In the genomic region with DNA sequence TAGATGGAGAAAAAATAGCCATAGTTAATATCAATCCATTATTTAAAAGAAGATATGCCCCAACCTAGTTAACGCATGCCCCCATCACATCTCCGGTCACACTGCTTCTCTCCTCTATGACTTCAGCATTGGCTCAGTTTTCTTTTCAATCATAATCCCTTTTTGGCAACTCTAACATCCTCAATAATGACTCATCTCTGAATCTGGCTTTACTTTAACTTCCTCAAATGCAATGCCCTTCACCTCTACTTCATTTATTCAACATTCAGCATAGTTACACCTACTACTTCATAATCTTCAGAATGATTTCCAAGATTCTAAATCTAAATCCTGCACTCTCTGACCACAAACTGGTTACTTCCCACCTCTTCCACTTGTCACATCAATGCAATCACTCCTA, we compare ENCODE assay signal across 1 cellular context.
TF ChIP-seq lines count a peak whose summit lies in the region.

No MANE protein-coding gene starts in this region.

TF ChIP-seq in GM12878, 131 proteins besides CTCF, POLR2A, EP300 and RAD21 (continued from another document and continues in another):
- TF ChIP-seq, protein P1, sequence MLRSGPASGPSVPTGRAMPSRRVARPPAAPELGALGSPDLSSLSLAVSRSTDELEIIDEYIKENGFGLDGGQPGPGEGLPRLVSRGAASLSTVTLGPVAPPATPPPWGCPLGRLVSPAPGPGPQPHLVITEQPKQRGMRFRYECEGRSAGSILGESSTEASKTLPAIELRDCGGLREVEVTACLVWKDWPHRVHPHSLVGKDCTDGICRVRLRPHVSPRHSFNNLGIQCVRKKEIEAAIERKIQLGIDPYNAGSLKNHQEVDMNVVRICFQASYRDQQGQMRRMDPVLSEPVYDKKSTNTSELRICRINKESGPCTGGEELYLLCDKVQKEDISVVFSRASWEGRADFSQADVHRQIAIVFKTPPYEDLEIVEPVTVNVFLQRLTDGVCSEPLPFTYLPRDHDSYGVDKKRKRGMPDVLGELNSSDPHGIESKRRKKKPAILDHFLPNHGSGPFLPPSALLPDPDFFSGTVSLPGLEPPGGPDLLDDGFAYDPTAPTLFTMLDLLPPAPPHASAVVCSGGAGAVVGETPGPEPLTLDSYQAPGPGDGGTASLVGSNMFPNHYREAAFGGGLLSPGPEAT (IDR thresholded peaks at IDR 0.05; ENCODE audit: low read depth), result peak; percentile 27; the same call in 1 of the 2 replicates
- no peak for TF ChIP-seq CEBPZ (IDR thresholded peaks at IDR 0.05; ENCODE audit: low read depth, low read length)
- TF ChIP-seq JUND (IDR thresholded peaks at IDR 0.05; ENCODE audit: low read depth, low read length), result peak; percentile 33; the same call in 1 of the 2 replicates
- TF ChIP-seq CBFB (IDR thresholded peaks at IDR 0.05; ENCODE audit: low read depth), result no peak
- TF ChIP-seq CHD2 (IDR thresholded peaks at IDR 0.05; ENCODE audit: borderline replicate concordance, low read depth, low read length), result no peak
- no peak for TF ChIP-seq MXI1 (IDR thresholded peaks at IDR 0.05; ENCODE audit: low read depth, low read length)
- TF ChIP-seq BHLHE40 (IDR thresholded peaks at IDR 0.05; ENCODE audit: borderline replicate concordance in 1 of 2, low read depth in 2 of 2, low read length in 1 of 2), result no peak
- TF ChIP-seq, protein P2, sequence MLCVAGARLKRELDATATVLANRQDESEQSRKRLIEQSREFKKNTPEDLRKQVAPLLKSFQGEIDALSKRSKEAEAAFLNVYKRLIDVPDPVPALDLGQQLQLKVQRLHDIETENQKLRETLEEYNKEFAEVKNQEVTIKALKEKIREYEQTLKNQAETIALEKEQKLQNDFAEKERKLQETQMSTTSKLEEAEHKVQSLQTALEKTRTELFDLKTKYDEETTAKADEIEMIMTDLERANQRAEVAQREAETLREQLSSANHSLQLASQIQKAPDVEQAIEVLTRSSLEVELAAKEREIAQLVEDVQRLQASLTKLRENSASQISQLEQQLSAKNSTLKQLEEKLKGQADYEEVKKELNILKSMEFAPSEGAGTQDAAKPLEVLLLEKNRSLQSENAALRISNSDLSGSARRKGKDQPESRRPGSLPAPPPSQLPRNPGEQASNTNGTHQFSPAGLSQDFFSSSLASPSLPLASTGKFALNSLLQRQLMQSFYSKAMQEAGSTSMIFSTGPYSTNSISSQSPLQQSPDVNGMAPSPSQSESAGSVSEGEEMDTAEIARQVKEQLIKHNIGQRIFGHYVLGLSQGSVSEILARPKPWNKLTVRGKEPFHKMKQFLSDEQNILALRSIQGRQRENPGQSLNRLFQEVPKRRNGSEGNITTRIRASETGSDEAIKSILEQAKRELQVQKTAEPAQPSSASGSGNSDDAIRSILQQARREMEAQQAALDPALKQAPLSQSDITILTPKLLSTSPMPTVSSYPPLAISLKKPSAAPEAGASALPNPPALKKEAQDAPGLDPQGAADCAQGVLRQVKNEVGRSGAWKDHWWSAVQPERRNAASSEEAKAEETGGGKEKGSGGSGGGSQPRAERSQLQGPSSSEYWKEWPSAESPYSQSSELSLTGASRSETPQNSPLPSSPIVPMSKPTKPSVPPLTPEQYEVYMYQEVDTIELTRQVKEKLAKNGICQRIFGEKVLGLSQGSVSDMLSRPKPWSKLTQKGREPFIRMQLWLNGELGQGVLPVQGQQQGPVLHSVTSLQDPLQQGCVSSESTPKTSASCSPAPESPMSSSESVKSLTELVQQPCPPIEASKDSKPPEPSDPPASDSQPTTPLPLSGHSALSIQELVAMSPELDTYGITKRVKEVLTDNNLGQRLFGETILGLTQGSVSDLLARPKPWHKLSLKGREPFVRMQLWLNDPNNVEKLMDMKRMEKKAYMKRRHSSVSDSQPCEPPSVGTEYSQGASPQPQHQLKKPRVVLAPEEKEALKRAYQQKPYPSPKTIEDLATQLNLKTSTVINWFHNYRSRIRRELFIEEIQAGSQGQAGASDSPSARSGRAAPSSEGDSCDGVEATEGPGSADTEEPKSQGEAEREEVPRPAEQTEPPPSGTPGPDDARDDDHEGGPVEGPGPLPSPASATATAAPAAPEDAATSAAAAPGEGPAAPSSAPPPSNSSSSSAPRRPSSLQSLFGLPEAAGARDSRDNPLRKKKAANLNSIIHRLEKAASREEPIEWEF (IDR thresholded peaks at IDR 0.05; ENCODE audit: insufficient replicate concordance, low read depth, low read length), result no peak
- TF ChIP-seq SP1 (IDR thresholded peaks at IDR 0.05; ENCODE audit: low read depth, low read length), result no peak
- no peak for TF ChIP-seq ZSCAN29 (IDR thresholded peaks at IDR 0.05)
- TF ChIP-seq, protein P3, sequence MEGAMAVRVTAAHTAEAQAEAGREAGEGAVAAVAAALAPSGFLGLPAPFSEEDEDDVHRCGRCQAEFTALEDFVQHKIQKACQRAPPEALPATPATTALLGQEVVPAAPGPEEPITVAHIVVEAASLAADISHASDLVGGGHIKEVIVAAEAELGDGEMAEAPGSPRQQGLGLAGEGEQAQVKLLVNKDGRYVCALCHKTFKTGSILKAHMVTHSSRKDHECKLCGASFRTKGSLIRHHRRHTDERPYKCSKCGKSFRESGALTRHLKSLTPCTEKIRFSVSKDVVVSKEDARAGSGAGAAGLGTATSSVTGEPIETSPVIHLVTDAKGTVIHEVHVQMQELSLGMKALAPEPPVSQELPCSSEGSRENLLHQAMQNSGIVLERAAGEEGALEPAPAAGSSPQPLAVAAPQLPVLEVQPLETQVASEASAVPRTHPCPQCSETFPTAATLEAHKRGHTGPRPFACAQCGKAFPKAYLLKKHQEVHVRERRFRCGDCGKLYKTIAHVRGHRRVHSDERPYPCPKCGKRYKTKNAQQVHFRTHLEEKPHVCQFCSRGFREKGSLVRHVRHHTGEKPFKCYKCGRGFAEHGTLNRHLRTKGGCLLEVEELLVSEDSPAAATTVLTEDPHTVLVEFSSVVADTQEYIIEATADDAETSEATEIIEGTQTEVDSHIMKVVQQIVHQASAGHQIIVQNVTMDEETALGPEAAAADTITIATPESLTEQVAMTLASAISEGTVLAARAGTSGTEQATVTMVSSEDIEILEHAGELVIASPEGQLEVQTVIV (IDR thresholded peaks at IDR 0.05; ENCODE audit: borderline replicate concordance, partially characterized antibody), result no peak
- no peak for TF ChIP-seq EGR1 (IDR thresholded peaks at IDR 0.05; ENCODE audit: borderline replicate concordance in 1 of 2, low read depth in 2 of 2, low read length in 2 of 2)
- peak; percentile 65; the same call in 1 of the 2 replicates for TF ChIP-seq BCL11A (IDR thresholded peaks at IDR 0.05; ENCODE audit: low read depth, low read length)
- peak; percentile 52 for TF ChIP-seq GABPA (IDR thresholded peaks at IDR 0.05; ENCODE audit: low read depth)
- TF ChIP-seq MTA2 (IDR thresholded peaks at IDR 0.05; ENCODE audit: low read depth), result peak; percentile 71
- TF ChIP-seq MTA3 (IDR thresholded peaks at IDR 0.05; ENCODE audit: borderline replicate concordance, low read length), result 0 out of 2 replicates have a peak, but pooled peaks have one; percentile 49
- TF ChIP-seq HCFC1 (IDR thresholded peaks at IDR 0.05; ENCODE audit: low read length), result no peak
- TF ChIP-seq ZNF24 (IDR thresholded peaks at IDR 0.05), result peak; percentile 95
- TF ChIP-seq SREBF2 (IDR thresholded peaks at IDR 0.05; ENCODE audit: low read length), result no peak
- TF ChIP-seq POU2F2 (IDR thresholded peaks at IDR 0.05; ENCODE audit: borderline replicate concordance, low read depth, low read length), result no peak
- peak; percentile 74 for TF ChIP-seq NR2F1 (conservative IDR thresholded peaks at IDR 0.05)
- TF ChIP-seq, protein P4, sequence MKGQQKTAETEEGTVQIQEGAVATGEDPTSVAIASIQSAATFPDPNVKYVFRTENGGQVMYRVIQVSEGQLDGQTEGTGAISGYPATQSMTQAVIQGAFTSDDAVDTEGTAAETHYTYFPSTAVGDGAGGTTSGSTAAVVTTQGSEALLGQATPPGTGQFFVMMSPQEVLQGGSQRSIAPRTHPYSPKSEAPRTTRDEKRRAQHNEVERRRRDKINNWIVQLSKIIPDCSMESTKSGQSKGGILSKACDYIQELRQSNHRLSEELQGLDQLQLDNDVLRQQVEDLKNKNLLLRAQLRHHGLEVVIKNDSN (IDR thresholded peaks at IDR 0.05; ENCODE audit: borderline replicate concordance, extremely low read length, insufficient read depth, low read depth, low read length), result no peak
- TF ChIP-seq, protein P5, sequence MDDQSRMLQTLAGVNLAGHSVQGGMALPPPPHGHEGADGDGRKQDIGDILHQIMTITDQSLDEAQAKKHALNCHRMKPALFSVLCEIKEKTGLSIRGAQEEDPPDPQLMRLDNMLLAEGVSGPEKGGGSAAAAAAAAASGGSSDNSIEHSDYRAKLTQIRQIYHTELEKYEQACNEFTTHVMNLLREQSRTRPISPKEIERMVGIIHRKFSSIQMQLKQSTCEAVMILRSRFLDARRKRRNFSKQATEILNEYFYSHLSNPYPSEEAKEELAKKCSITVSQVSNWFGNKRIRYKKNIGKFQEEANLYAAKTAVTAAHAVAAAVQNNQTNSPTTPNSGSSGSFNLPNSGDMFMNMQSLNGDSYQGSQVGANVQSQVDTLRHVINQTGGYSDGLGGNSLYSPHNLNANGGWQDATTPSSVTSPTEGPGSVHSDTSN (IDR thresholded peaks at IDR 0.05; ENCODE audit: insufficient replicate concordance, low read depth, low read length), result no peak
- peak; percentile 66 for TF ChIP-seq CREM (IDR thresholded peaks at IDR 0.05; ENCODE audit: low read depth)
- TF ChIP-seq, protein P6, sequence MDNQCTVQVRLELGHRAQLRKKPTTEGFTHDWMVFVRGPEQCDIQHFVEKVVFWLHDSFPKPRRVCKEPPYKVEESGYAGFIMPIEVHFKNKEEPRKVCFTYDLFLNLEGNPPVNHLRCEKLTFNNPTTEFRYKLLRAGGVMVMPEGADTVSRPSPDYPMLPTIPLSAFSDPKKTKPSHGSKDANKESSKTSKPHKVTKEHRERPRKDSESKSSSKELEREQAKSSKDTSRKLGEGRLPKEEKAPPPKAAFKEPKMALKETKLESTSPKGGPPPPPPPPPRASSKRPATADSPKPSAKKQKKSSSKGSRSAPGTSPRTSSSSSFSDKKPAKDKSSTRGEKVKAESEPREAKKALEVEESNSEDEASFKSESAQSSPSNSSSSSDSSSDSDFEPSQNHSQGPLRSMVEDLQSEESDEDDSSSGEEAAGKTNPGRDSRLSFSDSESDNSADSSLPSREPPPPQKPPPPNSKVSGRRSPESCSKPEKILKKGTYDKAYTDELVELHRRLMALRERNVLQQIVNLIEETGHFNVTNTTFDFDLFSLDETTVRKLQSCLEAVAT (IDR thresholded peaks at IDR 0.05), result no peak
- no peak for TF ChIP-seq BCLAF1 (IDR thresholded peaks at IDR 0.05)
- TF ChIP-seq GATAD2B (conservative IDR thresholded peaks at IDR 0.05; ENCODE audit: low read depth), result no peak
- no peak for TF ChIP-seq TCF3 (IDR thresholded peaks at IDR 0.05; ENCODE audit: borderline replicate concordance, insufficient read depth, low read depth, low read length)
- TF ChIP-seq STAT1 (conservative IDR thresholded peaks at IDR 0.05), result no peak
- no peak for TF ChIP-seq SMC3 (IDR thresholded peaks at IDR 0.05; ENCODE audit: borderline replicate concordance, low read length)
- TF ChIP-seq YBX1 (IDR thresholded peaks at IDR 0.05), result no peak
- TF ChIP-seq MEF2A (IDR thresholded peaks at IDR 0.05; ENCODE audit: insufficient read depth, low read depth, low read length), result peak; percentile 90
- TF ChIP-seq ASH2L (IDR thresholded peaks at IDR 0.05; ENCODE audit: borderline replicate concordance, low read depth), result no peak
